In the genomic region with DNA sequence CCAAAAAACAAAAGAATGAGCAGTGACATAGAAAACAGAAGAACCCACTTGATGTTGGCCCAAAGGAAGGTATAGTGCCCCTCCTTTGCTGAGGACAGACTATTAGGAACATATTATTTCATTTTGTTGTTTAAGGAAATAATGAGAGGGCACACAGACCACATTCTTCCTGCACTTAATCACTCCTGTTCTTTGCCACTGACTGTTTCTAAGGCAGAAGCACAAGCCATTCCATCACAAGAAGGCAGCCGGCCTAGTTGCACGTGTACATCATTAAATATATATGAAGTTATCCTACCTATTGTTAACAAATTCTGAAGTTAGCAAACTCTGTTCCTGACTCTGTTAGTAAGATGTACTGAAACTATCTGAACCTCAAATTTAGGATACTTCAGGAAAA, we compare ENCODE assay signal across 16 cellular contexts.
"Had no signal": no experiment of that assay in that cellular context is flagged by ENCODE, and none has a peak within 500 bp of the region (broad histone marks: within the 10 kb centered on the region; RNA-seq: fewer than 3 reads in every experiment).

No MANE protein-coding gene starts in this region.

- H3K9ac ChIP-seq: neural progenitor cell had no signal

- H3K27me3 ChIP-seq: neural progenitor cell, upper lobe of right lung had no signal

- H3K9me3 ChIP-seq: upper lobe of right lung had no signal

- H3K4me1 ChIP-seq: upper lobe of right lung had no signal

- H2AFZ ChIP-seq: neural progenitor cell had no signal

- H3K36me3 ChIP-seq: neural progenitor cell, upper lobe of right lung had no signal

- DNase-seq: activated CD4-positive, alpha-beta T cell treated with anti-CD3 and anti-CD28 coated beads, Interleukin-2, amount 10 ng/mL, durations not matched to agents 7 days and 5 days; activated CD4-positive, CD25-positive, alpha-beta regulatory T cell treated with anti-CD3 and anti-CD28 coated beads, Interleukin-2, amount 50 U/mL, for 72 hours; activated CD8-positive, alpha-beta T cell treated with anti-CD3 and anti-CD28 coated beads, Interleukin-2, amount 10 ng/mL, durations not matched to agents 7 days and 5 days; cerebellar nuclear complex; cortex of kidney; endodermal cell; hippocampal formation; left ventricle myocardium superior; mammary epithelial cell; naive thymus-derived CD8-positive, alpha-beta T cell; stimulated activated CD4-positive, alpha-beta T cell treated with anti-CD3 and anti-CD28 coated beads, Interleukin-4, amount 100 ng/mL, for 24 hours; stimulated activated naive CD8-positive, alpha-beta T cell treated with anti-CD3 and anti-CD28 coated beads, Interleukin-15, Interleukin-2, amounts not matched to agents 100 U/mL and 50 U/mL, for 24 hours; T-cell; upper lobe of right lung had no signal

- H3K4me2 ChIP-seq: neural progenitor cell had no signal

- ATAC-seq: activated CD8-positive, alpha-beta T cell treated with anti-CD3 and anti-CD28 coated beads, Interleukin-2, amount 10 ng/mL, durations not matched to agents 7 days and 5 days; left ventricle myocardium superior; naive thymus-derived CD8-positive, alpha-beta T cell; stimulated activated naive CD8-positive, alpha-beta T cell treated with anti-CD3 and anti-CD28 coated beads, Interleukin-15, Interleukin-2, amounts not matched to agents 100 U/mL and 50 U/mL, for 24 hours; T-cell; upper lobe of right lung had no signal

- H3K4me3 ChIP-seq: neural progenitor cell, upper lobe of right lung had no signal

- H3K27ac ChIP-seq: neural progenitor cell, upper lobe of right lung, VCaP had no signal
